ENCODE assay signal across 11 cellular contexts in the genomic region with DNA sequence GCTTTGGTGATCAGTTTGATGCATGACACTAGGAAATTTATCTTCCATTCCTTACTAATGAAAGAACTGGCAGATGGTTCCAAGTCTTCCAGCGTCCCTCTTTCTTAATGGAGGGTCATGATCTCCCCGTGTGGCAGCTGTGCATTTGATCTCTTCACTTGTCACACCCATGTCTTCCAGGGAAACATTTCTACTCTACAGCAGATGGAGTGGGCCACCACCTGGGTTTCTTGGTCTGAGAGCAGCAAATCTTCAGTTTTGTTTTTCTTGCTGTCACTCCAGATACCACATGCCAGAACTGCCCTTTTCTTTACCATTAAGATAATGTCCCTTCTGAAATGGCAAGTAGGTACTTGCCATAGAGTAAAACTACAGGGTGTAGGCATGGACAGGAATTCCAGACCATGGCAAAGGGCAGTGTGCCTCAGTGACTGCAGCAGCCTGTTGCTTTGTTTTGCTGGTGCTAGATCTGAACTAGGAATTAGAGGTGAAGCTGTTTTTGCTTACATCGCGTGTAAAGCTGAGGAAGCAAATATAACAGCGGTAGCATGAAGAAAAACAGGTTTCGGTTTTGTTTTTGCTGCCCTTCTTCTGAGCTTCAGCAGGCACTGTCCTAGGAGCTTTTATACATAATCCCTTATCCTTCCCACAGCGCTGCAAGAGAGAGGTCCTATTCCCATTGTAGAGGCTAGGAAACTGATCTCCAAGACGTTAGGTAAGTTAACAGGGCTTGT. TPM values are rescaled to one million over a fixed set of nuclear protein-coding genes. Genes with fewer than 3 reads are reported as not detected.
DNase-seq lines count a peak whose midpoint lies in the region; ATAC-seq and TF ChIP-seq lines count a peak whose summit lies in the region.
"Had no signal": no experiment of that assay in that cellular context is flagged by ENCODE, and none has a peak within 500 bp of the region (broad histone marks: within the 10 kb centered on the region; RNA-seq: fewer than 3 reads in every experiment).

No MANE protein-coding gene starts in this region.

- H3K27ac ChIP-seq in IMR-90 (ENCODE audit: insufficient read depth, low read length) (no peak overlapping the region), SJSA1 (peak overlapping the region; percentile 8; the same call in 1 of the 2 replicates), stomach smooth muscle (ENCODE audit: low read length) (peak overlapping the region; percentile 95)
- H3K27ac ChIP-seq in effector memory CD4-positive, alpha-beta T cell (ENCODE audit: insufficient read depth, low read length, poor library complexity, severe bottlenecking), result no peak overlapping the region

- no peak overlapping the region for H2AFZ ChIP-seq in IMR-90 (replicated peaks; ENCODE audit: low read length, poor library complexity)

- H4K8ac ChIP-seq in IMR-90 (ENCODE audit: low read depth in 2 of 2, low read length in 2 of 2), result no peak overlapping the region

- H3K4me3 ChIP-seq in IMR-90 (ENCODE audit: insufficient read depth, low read depth, low read length) (no peak overlapping the region), SJSA1 (no peak overlapping the region), fibroblast of villous mesenchyme (ENCODE audit: low read depth, low read length) (no peak overlapping the region), stomach smooth muscle (ENCODE audit: low read length in 2 of 2) (peak overlapping the region; percentile 11 to 62)
- no peak overlapping the region for H3K4me3 ChIP-seq in effector memory CD4-positive, alpha-beta T cell (ENCODE audit: insufficient read depth, low read depth, low read length, poor library complexity, severe bottlenecking)

- TF ChIP-seq POLR2A in IMR-90 (IDR thresholded peaks at IDR 0.05; ENCODE audit: low read depth, low read length), result no peak

- no peak overlapping the region; the same call in 2 of the 3 replicates for H2BK15ac ChIP-seq in IMR-90 (ENCODE audit: low read depth, low read length)

- CTCF ChIA-PET in IMR-90 (lab: Yijun Ruan, JAX), result interaction anchor here (1.1 kb wide), 1 partner anchor 11 kb away, joined by 3 read pairs; no protein-coding TSS in a partner anchor

- H3K9me1 ChIP-seq in IMR-90 (ENCODE audit: insufficient read depth, low read length), result peaks cover 21% of the 10 kb centered on the region

- WGBS in IMR-90 (ENCODE audit: extremely low coverage in 2 of 2, insufficient read length in 1 of 2), 2 experiments, result no CpG with 5 or more reads among the region's 8 CpGs

- peaks cover 0 to 5% of the 10 kb centered on the region in 2 experiments; a peak in 1 of 4 replicates for H3K79me1 ChIP-seq in IMR-90 (ENCODE audit: low read depth in 1 of 2, low read length in 2 of 2)

- H3K56ac ChIP-seq in IMR-90 (ENCODE audit: extremely low read depth, insufficient read depth, low read length), result no peak overlapping the region

- no TSS peak for BruUV-seq in IMR-90 (replicated peaks; lab: Mats Ljungman, UMichigan)

- DNase-seq in IMR-90 (no peak), SJSA1 (ENCODE audit: low read depth in 1 of 2, low spot score in 2 of 2) (peak in 1 of 2 experiments; percentile 59), fibroblast of villous mesenchyme (ENCODE audit: low read depth) (peak; percentile 81), SKM-1 treated with dmso at 0.1 percent for 144 hours (lab: John Stamatoyannopoulos, UW; ENCODE audit: unreplicated experiment) (no peak), OCI-M2 (lab: John Stamatoyannopoulos, UW; ENCODE audit: unreplicated experiment) (no peak), NCI-H2081 treated with DMSO at 0.1 percent for 48 hours (lab: John Stamatoyannopoulos, UW) (no peak)
- no peak for DNase-seq in effector memory CD4-positive, alpha-beta T cell
- DNase-seq: activated naive CD8-positive, alpha-beta T cell treated with anti-CD3 and anti-CD28 coated beads for 36 hours; COR-L47; NCI-H187 had no signal

- H3K9ac ChIP-seq in IMR-90 (ENCODE audit: low read depth, low read length), result no peak overlapping the region
- peak overlapping the region; percentile 44 to 58 for H3K9ac ChIP-seq in stomach smooth muscle (ENCODE audit: low read length in 2 of 2)

- H3K4ac ChIP-seq in IMR-90 (ENCODE audit: low read depth, low read length), result no peak overlapping the region

- H3K14ac ChIP-seq in IMR-90 (replicated peaks; ENCODE audit: low read depth, low read length), result no peak overlapping the region

- POLR2A ChIA-PET in IMR-90 (lab: Charles Lee; ENCODE audit: unreplicated experiment), result no interaction called here

- intact Hi-C loops in IMR-90 (cut with micrococcal nuclease), result loop anchor here (2.0 kb wide), 1 partner anchor 15 kb away; no protein-coding TSS in a partner anchor

- peak overlapping the region; percentile 53; the same call in 1 of the 2 replicates for H3K18ac ChIP-seq in IMR-90 (ENCODE audit: low read depth, low read length)

- ATAC-seq in IMR-90 (ENCODE audit: low read depth), result no peak

- no peaks in the 10 kb centered on the region for H3K27me3 ChIP-seq in IMR-90 (ENCODE audit: control insufficient read depth, insufficient read depth, low read length)
- no peaks in the 10 kb centered on the region for H3K27me3 ChIP-seq in SJSA1 (replicated peaks)
- H3K27me3 ChIP-seq in stomach smooth muscle (ENCODE audit: control insufficient read depth in 1 of 2, insufficient read depth in 2 of 2, low read length in 2 of 2), result no peaks in the 10 kb centered on the region
- no peaks in the 10 kb centered on the region for H3K27me3 ChIP-seq in effector memory CD4-positive, alpha-beta T cell (replicated peaks; ENCODE audit: control insufficient read depth, insufficient read depth, low read length, poor library complexity, severe bottlenecking)

- H2AK9ac ChIP-seq in IMR-90 (replicated peaks; ENCODE audit: low read depth, low read length, poor library complexity), result no peak overlapping the region

- no peak overlapping the region for H2BK5ac ChIP-seq in IMR-90 (ENCODE audit: low read depth, low read length, poor library complexity, severe bottlenecking)

- H3K23ac ChIP-seq in IMR-90 (ENCODE audit: low read depth, low read length), result no peak overlapping the region

- no peak overlapping the region; the same call in 1 of the 2 replicates for H4K91ac ChIP-seq in IMR-90 (ENCODE audit: insufficient read depth, low read depth, low read length)

- H2AK5ac ChIP-seq in IMR-90 (ENCODE audit: low read depth, low read length), result 0 out of 2 replicates have a peak overlapping the region, but pooled peaks have one; percentile 28

- in situ Hi-C loops in IMR-90 (cut with MboI; ENCODE audit: low sequenced_read_pairs), result no loop called here

- H3K9me3 ChIP-seq in IMR-90 (ENCODE audit: control insufficient read depth, insufficient read depth, low read length) (no peaks in the 10 kb centered on the region), SJSA1 (replicated peaks) (no peaks in the 10 kb centered on the region), stomach smooth muscle (ENCODE audit: control insufficient read depth in 2 of 2, low read length in 2 of 2) (no peaks in the 10 kb centered on the region)
- no peaks in the 10 kb centered on the region for H3K9me3 ChIP-seq in effector memory CD4-positive, alpha-beta T cell (ENCODE audit: control insufficient read depth, low read length)

- no peak overlapping the region for H3K4me2 ChIP-seq in IMR-90 (ENCODE audit: low read depth, low read length)

- no peak for TF ChIP-seq RAD21 in IMR-90 (IDR thresholded peaks at IDR 0.05; ENCODE audit: low read length)

- dilution Hi-C loops in IMR-90 (cut with HindIII; ENCODE audit: low sequenced_read_pairs, unreplicated experiment), result loop anchor here (25.0 kb wide), 1 partner anchor 116 kb away; the partner anchor contains the start of gene ACCSL

- no peak overlapping the region for H2BK120ac ChIP-seq in IMR-90 (ENCODE audit: low read depth, low read length)

- H2BK20ac ChIP-seq in IMR-90 (ENCODE audit: low read depth, low read length), result no peak overlapping the region

- H4K5ac ChIP-seq in IMR-90 (ENCODE audit: low read depth, low read length), result no peak overlapping the region; the same call in 1 of the 2 replicates

- H3K4me1 ChIP-seq in IMR-90 (ENCODE audit: control insufficient read depth, insufficient read depth, low read length) (peaks cover 45% of the 10 kb centered on the region), SJSA1 (replicated peaks) (peaks cover 74% of the 10 kb centered on the region), stomach smooth muscle (ENCODE audit: control insufficient read depth, insufficient read depth, low read length) (peaks cover 74% of the 10 kb centered on the region)
- H3K4me1 ChIP-seq in effector memory CD4-positive, alpha-beta T cell (ENCODE audit: control insufficient read depth, insufficient read depth, low read length, poor library complexity, severe bottlenecking), result no peaks in the 10 kb centered on the region

- H4K20me1 ChIP-seq in IMR-90 (ENCODE audit: insufficient read depth, low read length), result peaks cover 24% of the 10 kb centered on the region

- TF ChIP-seq CTCF in IMR-90 (conservative IDR thresholded peaks at IDR 0.05; ENCODE audit: low read depth, low read length) (no peak), fibroblast of villous mesenchyme (IDR thresholded peaks at IDR 0.05; ENCODE audit: insufficient read depth, low read depth, low read length) (no peak)

- H3K36me3 ChIP-seq in IMR-90 (ENCODE audit: control insufficient read depth, insufficient read depth, low read length) (peaks cover 3% of the 10 kb centered on the region), SJSA1 (peaks cover 30% of the 10 kb centered on the region), stomach smooth muscle (ENCODE audit: control insufficient read depth in 2 of 2, insufficient read depth in 2 of 2, low read length in 2 of 2) (peaks cover 4 to 9% of the 10 kb centered on the region in 2 donors)
- peaks cover 43% of the 10 kb centered on the region for H3K36me3 ChIP-seq in effector memory CD4-positive, alpha-beta T cell (ENCODE audit: control insufficient read depth, insufficient read depth, low read length)

TF ChIP-seq in IMR-90, 13 proteins besides CTCF, POLR2A, EP300 and RAD21 (continues in another document):
- TF ChIP-seq CHD1 (IDR thresholded peaks at IDR 0.05; ENCODE audit: low read depth, low read length) (no peak), BHLHE40 (IDR thresholded peaks at IDR 0.05; ENCODE audit: low read depth, low read length) (no peak), CEBPB (IDR thresholded peaks at IDR 0.05; ENCODE audit: low read depth, low read length) (no peak), RFX5 (IDR thresholded peaks at IDR 0.05; ENCODE audit: low read depth, low read length) (no peak)

RNA-seq across cellular contexts. Expression of gene C11orf96, which starts 20.7 kb away (rescaled TPM):
- total RNA-seq in IMR-90 (2012; rRNA removed), result 0.18 and 0.56 TPM in 2 replicates
- 0.97 and 2.7 TPM in 2 replicates for polyA plus RNA-seq in IMR-90 (2012; rRNA removed)
- 7.3 and 58.4 TPM in 2 replicates for polyA plus RNA-seq in IMR-90 (2012; cell fraction: cytosol; rRNA removed)
- 43.6 and 63.1 TPM in 2 replicates for polyA plus RNA-seq in IMR-90 (2012; cell fraction: nucleus; rRNA removed; ENCODE audit: low replicate concordance)
- total RNA-seq in SJSA1 (2014; rRNA removed; shearing (Covaris generic)), result 345 and 479 TPM in 2 replicates
- 13.2 and 17.3 TPM in 2 replicates for total RNA-seq in fibroblast of villous mesenchyme

RNA-seq across cellular contexts. Expression of gene ALKBH3, which starts 41.1 kb away (rescaled TPM):
- total RNA-seq in IMR-90 (2012; rRNA removed), result 62.9 and 68.6 TPM in 2 replicates
- 27.7 and 28.3 TPM in 2 replicates for polyA plus RNA-seq in IMR-90 (2012; rRNA removed)
- polyA plus RNA-seq in IMR-90 (2012; cell fraction: cytosol; rRNA removed), result 10.3 and 19.9 TPM in 2 replicates
- polyA plus RNA-seq in IMR-90 (2012; cell fraction: nucleus; rRNA removed; ENCODE audit: low replicate concordance), result 6.1 and 26.4 TPM in 2 replicates
- 78.0 and 127 TPM in 2 replicates for total RNA-seq in SJSA1 (2014; rRNA removed; shearing (Covaris generic))
- total RNA-seq in fibroblast of villous mesenchyme, result 33.7 and 51.5 TPM in 2 replicates

Comparison
In these comparisons a context has a peak if more than half of its experiments do, and no peak if none do; other contexts are left out.
1. H3K27ac ChIP-seq: peak in SJSA1 (single experiment) and stomach smooth muscle (single experiment); none in IMR-90 (single experiment) and effector memory CD4-positive, alpha-beta T cell (single experiment).
2. H3K4me3 ChIP-seq: peak in stomach smooth muscle (2 of 2); none in IMR-90 (single experiment), SJSA1 (single experiment), fibroblast of villous mesenchyme (single experiment) and effector memory CD4-positive, alpha-beta T cell (single experiment).
3. RNA of gene C11orf96, which starts 20.7 kb away (total RNA-seq): 345 to 479 TPM in SJSA1; 13.2 to 17.3 TPM in fibroblast of villous mesenchyme and 0.18 to 0.56 TPM in IMR-90; every median in the first group is over 10 times any median in the second.